ENCODE assay signal across 25 cellular contexts in genomic region chr12:75563351-75563750, GRCh38. TPM values are rescaled to one million over a fixed set of nuclear protein-coding genes. Genes with fewer than 3 reads are reported as not detected.
DNase-seq lines count a peak whose midpoint lies in the region; ATAC-seq, FAIRE-seq and TF ChIP-seq lines count a peak whose summit lies in the region.
"Had no signal": no experiment of that assay in that cellular context is flagged by ENCODE, and none has a peak within 500 bp of the region (broad histone marks: within the 10 kb centered on the region; RNA-seq: fewer than 3 reads in every experiment).

No MANE protein-coding gene starts in this region.

- TF ChIP-seq CTCF in Panc1 (IDR thresholded peaks at IDR 0.05) (no peak), K562 (IDR thresholded peaks at IDR 0.05 in 2 of 3, conservative IDR thresholded peaks at IDR 0.05 in 1 of 3; ENCODE audit: insufficient read depth in 2 of 3, low read depth in 1 of 3, low read length in 3 of 3) (no peak), neural cell (IDR thresholded peaks at IDR 0.05; ENCODE audit: poor library complexity, severe bottlenecking) (no peak)

- CTCF ChIA-PET in HEK293T (lab: Yijun Ruan, JAX) (no interaction called here), Panc1 (lab: Charles Lee) (no interaction called here), K562 (lab: Yijun Ruan, JAX; ENCODE audit: low intra/inter-chr PET ratio) (no interaction called here)

- H3K4me2 ChIP-seq in K562 (ENCODE audit: insufficient read depth, low read length), result no peak overlapping the region
- H3K4me2 ChIP-seq in neural cell (ENCODE audit: low read length), result no peak overlapping the region
- H3K4me2 ChIP-seq: A549 had no signal

- no peak for ATAC-seq in Panc1
- ATAC-seq in K562, result no peak
- no peak for ATAC-seq in HG02642 (IDR thresholded peaks at IDR 0.05; ENCODE audit: poor library complexity, unreplicated experiment)
- ATAC-seq in left cardiac atrium, result no peak
- ATAC-seq in GM18868 (IDR thresholded peaks at IDR 0.05; ENCODE audit: unreplicated experiment), result no peak
- ATAC-seq: A549; CD8-positive, alpha-beta T cell had no signal

- no peak overlapping the region for H3K4me3 ChIP-seq in Panc1 (ENCODE audit: low read depth in 2 of 2, low read length in 2 of 2)
- no peak overlapping the region for H3K4me3 ChIP-seq in K562
- peak overlapping the region; percentile 28 for H3K4me3 ChIP-seq in neural cell (ENCODE audit: low read length)
- H3K4me3 ChIP-seq: A549; BLaER1 treated with 17β-estradiol and CSF1 and Interleukin-3, amounts not matched to agents 10 nM and 100 nM had no signal

- H3K36me3 Mint-ChIP-seq in activated CD4-positive, alpha-beta T cell treated with anti-CD3 and anti-CD28 coated beads, Interleukin-2, amount 10 ng/mL, durations not matched to agents 24 days and 14 days (ENCODE audit: low read depth), result no peaks in the 10 kb centered on the region
- H3K36me3 Mint-ChIP-seq: CD8-positive, alpha-beta T cell had no signal

- H3K27ac ChIP-seq in Panc1 (ENCODE audit: low read length) (peak overlapping the region; percentile 62; the same call in 1 of the 2 replicates), K562 (ENCODE audit: extremely low read depth, low read depth, low read length) (no peak overlapping the region), neural cell (ENCODE audit: low read length) (peak overlapping the region; percentile 29)
- H3K27ac ChIP-seq: 22Rv1; A549; BLaER1 treated with 17β-estradiol and CSF1 and Interleukin-3, amounts not matched to agents 10 nM and 100 nM; C4-2B had no signal

- H3F3A ChIP-seq in neural cell (ENCODE audit: insufficient read depth, low read length, poor library complexity, severe bottlenecking), result no peaks in the 10 kb centered on the region

- no peak for FAIRE-seq in K562 (lab: Jason Lieb, UNC)
- FAIRE-seq: A549, D721Med, GM12891 had no signal

- H3K4me3 Mint-ChIP-seq in activated CD4-positive, alpha-beta T cell treated with anti-CD3 and anti-CD28 coated beads, Interleukin-2, amount 10 ng/mL, durations not matched to agents 24 days and 14 days, result no peak overlapping the region
- H3K4me3 Mint-ChIP-seq: B cell; CD4-positive, alpha-beta T cell; CD8-positive, alpha-beta T cell had no signal

- H3K4me1 ChIP-seq in Panc1 (ENCODE audit: control insufficient read depth, insufficient read depth, low read length) (peaks cover 2% of the 10 kb centered on the region; the same call in 1 of the 2 replicates), K562 (replicated peaks in 1 of 2; ENCODE audit: control insufficient read depth in 2 of 2, insufficient read depth in 2 of 2, low read length in 2 of 2) (no peaks in the 10 kb centered on the region)
- H3K4me1 ChIP-seq: Caco-2 had no signal

- H3K9ac ChIP-seq in K562 (ENCODE audit: insufficient read depth in 1 of 2, low read depth in 2 of 2, low read length in 2 of 2), result no peak overlapping the region
- H3K9ac ChIP-seq in neural cell (ENCODE audit: low read length), result no peak overlapping the region
- H3K9ac ChIP-seq: BLaER1 treated with 17β-estradiol and CSF1 and Interleukin-3, amounts not matched to agents 10 nM and 100 nM had no signal

- no peak overlapping the region for H3K27ac Mint-ChIP-seq in activated CD4-positive, alpha-beta T cell treated with anti-CD3 and anti-CD28 coated beads, Interleukin-2, amount 10 ng/mL, durations not matched to agents 24 days and 14 days
- H3K27ac Mint-ChIP-seq: B cell; CD4-positive, alpha-beta T cell; CD8-positive, alpha-beta T cell had no signal

- peaks cover 35% of the 10 kb centered on the region for H3K27me3 Mint-ChIP-seq in activated CD4-positive, alpha-beta T cell treated with anti-CD3 and anti-CD28 coated beads, Interleukin-2, amount 10 ng/mL, durations not matched to agents 24 days and 14 days

- no peaks in the 10 kb centered on the region for H3K36me3 ChIP-seq in Panc1 (ENCODE audit: control insufficient read depth, insufficient read depth, low read length)
- no peaks in the 10 kb centered on the region for H3K36me3 ChIP-seq in K562 (ENCODE audit: control insufficient read depth, insufficient read depth, low read length)
- no peaks in the 10 kb centered on the region for H3K36me3 ChIP-seq in neural cell (ENCODE audit: insufficient read depth, low read length)
- H3K36me3 ChIP-seq: BLaER1 treated with 17β-estradiol and CSF1 and Interleukin-3, amounts not matched to agents 10 nM and 100 nM had no signal

- in situ Hi-C loops in Panc1 (cut with HindIII; ENCODE audit: low pct_unique_long_range_greater_than_20kb, low sequenced_read_pairs) (no loop called here), K562 (cut with MboI) (no loop called here)

- no peak for TF ChIP-seq POLR2A in K562 (conservative IDR thresholded peaks at IDR 0.05)

- H2AFZ ChIP-seq in K562 (ENCODE audit: low read depth, low read length) (no peak overlapping the region), neural cell (ENCODE audit: low read depth, low read length) (no peak overlapping the region)

- peaks cover 31% of the 10 kb centered on the region; the same call in 1 of the 2 replicates for H3K9me3 ChIP-seq in Panc1 (ENCODE audit: control insufficient read depth, insufficient read depth, low read depth, low read length)
- no peaks in the 10 kb centered on the region for H3K9me3 ChIP-seq in K562 (replicated peaks; ENCODE audit: control insufficient read depth, insufficient read depth, low read depth, low read length)
- no peaks in the 10 kb centered on the region for H3K9me3 ChIP-seq in neural cell (ENCODE audit: low read length)

- intact Hi-C loops in Panc1 (cut with micrococcal nuclease; ENCODE audit: unreplicated experiment) (no loop called here), K562 (cut with micrococcal nuclease) (no loop called here), left cardiac atrium (cut with DNase I) (loop anchor here in 1 of 2 donors (10.0 kb wide), 1 partner anchor 371 kb away; no protein-coding TSS in a partner anchor)
- intact Hi-C loops in activated CD4-positive, alpha-beta T cell treated with anti-CD3 and anti-CD28 coated beads, Interleukin-2, amount 10 ng/mL, durations not matched to agents 24 days and 14 days (cut with micrococcal nuclease), result no loop called here

- no peak for DNase-seq in HEK293T (ENCODE audit: extremely low spot score)
- DNase-seq in Panc1 (ENCODE audit: low read depth, low spot score), result no peak
- no peak for DNase-seq in K562 (ENCODE audit: extremely low read depth in 1 of 4, low spot score in 3 of 4)
- no peak for DNase-seq in activated CD4-positive, alpha-beta T cell treated with anti-CD3 and anti-CD28 coated beads, Interleukin-2, amount 10 ng/mL, durations not matched to agents 24 days and 14 days
- no peak for DNase-seq in left cardiac atrium
- DNase-seq: AML-193; Caco-2; Calu3; CD4-positive, alpha-beta T cell; CD8-positive, alpha-beta T cell; DMS53; DMS79; DND-41; EL; GDM1 had no signal

- 3% methylated on average over 2 of the region's 2 CpGs for WGBS in K562 (ENCODE audit: insufficient coverage, low coverage, missing lambda C conversion rate)

- POLR2A ChIA-PET in HEK293T (lab: Yijun Ruan, JAX) (no interaction called here), Panc1 (lab: Charles Lee) (no interaction called here), K562 (lab: Yijun Ruan, JAX) (no interaction called here)

- TF ChIP-seq RAD21 in K562 (CRISPR knock-in tag; conservative IDR thresholded peaks at IDR 0.05 in 1 of 2, IDR thresholded peaks at IDR 0.05 in 1 of 2) (no peak), neural cell (conservative IDR thresholded peaks at IDR 0.05) (no peak)

- H3K9me3 Mint-ChIP-seq in activated CD4-positive, alpha-beta T cell treated with anti-CD3 and anti-CD28 coated beads, Interleukin-2, amount 10 ng/mL, durations not matched to agents 24 days and 14 days, result no peaks in the 10 kb centered on the region
- H3K9me3 Mint-ChIP-seq: CD4-positive, alpha-beta T cell; CD8-positive, alpha-beta T cell had no signal

- H3K9me1 ChIP-seq in K562 (ENCODE audit: control insufficient read depth, insufficient read depth, low read length), result no peaks in the 10 kb centered on the region

- no peaks in the 10 kb centered on the region for H3K4me1 Mint-ChIP-seq in activated CD4-positive, alpha-beta T cell treated with anti-CD3 and anti-CD28 coated beads, Interleukin-2, amount 10 ng/mL, durations not matched to agents 24 days and 14 days
- H3K4me1 Mint-ChIP-seq: B cell had no signal

- BruUV-seq in Panc1 (replicated peaks; lab: Mats Ljungman, UMichigan) (no TSS peak), K562 (replicated peaks; lab: Mats Ljungman, UMichigan) (no TSS peak)

- H3K27me3 ChIP-seq in Panc1 (ENCODE audit: control insufficient read depth, insufficient read depth, low read length) (no peaks in the 10 kb centered on the region), K562 (ENCODE audit: control insufficient read depth in 2 of 2, insufficient read depth in 2 of 2, low read length in 2 of 2) (peaks cover 0 to 6% of the 10 kb centered on the region in 2 experiments; a peak in 2 of 5 replicates), neural cell (ENCODE audit: insufficient read depth, low read depth, low read length) (no peaks in the 10 kb centered on the region)
- H3K27me3 ChIP-seq: BLaER1 treated with 17β-estradiol and CSF1 and Interleukin-3, amounts not matched to agents 10 nM and 100 nM had no signal

- no peaks in the 10 kb centered on the region for H3K9me2 ChIP-seq in neural cell (ENCODE audit: insufficient read depth, low read length)

- no peaks in the 10 kb centered on the region for H3K79me2 ChIP-seq in K562 (ENCODE audit: control insufficient read depth, insufficient read depth, low read length)
- H3K79me2 ChIP-seq in neural cell (replicated peaks; ENCODE audit: insufficient read depth, low read length), result no peaks in the 10 kb centered on the region

- H4K20me1 ChIP-seq in K562 (replicated peaks; ENCODE audit: control insufficient read depth, insufficient read depth, low read length), result no peaks in the 10 kb centered on the region
- no peaks in the 10 kb centered on the region for H4K20me1 ChIP-seq in neural cell (ENCODE audit: insufficient read depth)
- H4K20me1 ChIP-seq: BLaER1 treated with 17β-estradiol and CSF1 and Interleukin-3, amounts not matched to agents 10 nM and 100 nM had no signal

- TF ChIP-seq EP300 in K562 (IDR thresholded peaks at IDR 0.05; ENCODE audit: low read length) (no peak), neural cell (conservative IDR thresholded peaks at IDR 0.05; ENCODE audit: poor library complexity, severe bottlenecking) (peak; percentile 81)

RNA-seq across cellular contexts. Expression of gene KRR1, which starts 51.9 kb away (rescaled TPM):
- total RNA-seq in Panc1 (2021; ENCODE audit: unreplicated experiment) (161 TPM), K562 (2014; rRNA removed) (32.8 and 42.6 TPM in 2 replicates), K562 (2014; rRNA removed; fragmentation: Illumina TruSeq; extraction: Trizol) (102 and 131 TPM in 2 replicates), K562 (2015; rRNA removed; fragmentation: Illumina TruSeq; extraction: Trizol) (84.6 and 91.0 TPM in 2 replicates), K562 (2021) (61.0 and 67.6 TPM in 2 replicates), left cardiac atrium (10 to 100 TPM; 30.0 to 37.9 TPM)
- polyA plus RNA-seq in Panc1 (2012; ENCODE audit: insufficient read length), result 60.4 TPM
- total RNA-seq in K562 (2011; cell fraction: chromatin; rRNA removed; ENCODE audit: low replicate concordance), result 24.4 and 92.6 TPM in 2 replicates
- total RNA-seq in K562 (2011; cell fraction: nucleolus; rRNA removed), result 10.7 and 11.7 TPM in 2 replicates
- total RNA-seq in K562 (2011; cell fraction: nucleoplasm; rRNA removed), result 25.4 and 28.2 TPM in 2 replicates
- polyA plus RNA-seq in K562 (2011; rRNA removed) (43.8 and 60.7 TPM in 2 replicates), K562 (2014; fragmentation: Illumina TruSeq; extraction: Trizol) (53.8 and 56.5 TPM in 2 replicates), K562 (2014; fragmentation: Nextera tagmentation; extraction: Ambion mirVana) (10 to 100 TPM; 49.9 to 68.5 TPM), K562 (2014; rRNA removed) (46.1 and 69.0 TPM in 2 replicates), neural cell (60.9 and 74.5 TPM in 2 replicates)
- polyA plus RNA-seq in K562 (2011; cell fraction: cytosol; rRNA removed), result 3.3 and 9.8 TPM in 2 replicates
- polyA plus RNA-seq in K562 (2011; cell fraction: nucleus; rRNA removed), result 15.2 and 33.1 TPM in 2 replicates
- polyA plus RNA-seq in K562 (2012), result 26.8 and 39.2 TPM in 2 replicates
- polyA minus RNA-seq in K562 (2011; rRNA and poly(A)+ RNA removed), result 77.0 and 102 TPM in 2 replicates
- 11.3 and 14.9 TPM in 2 replicates for polyA minus RNA-seq in K562 (2011; cell fraction: cytosol; rRNA and poly(A)+ RNA removed)
- polyA minus RNA-seq in K562 (2011; cell fraction: nucleus; rRNA and poly(A)+ RNA removed), result 37.3 and 97.9 TPM in 2 replicates
- 65.5 and 93.1 TPM in 2 replicates for polyA minus RNA-seq in neural cell
- 134 and 141 TPM in 2 replicates for total RNA-seq in activated CD4-positive, alpha-beta T cell treated with anti-CD3 and anti-CD28 coated beads, Interleukin-2, amount 10 ng/mL, durations not matched to agents 24 days and 14 days
